In the genomic region with DNA sequence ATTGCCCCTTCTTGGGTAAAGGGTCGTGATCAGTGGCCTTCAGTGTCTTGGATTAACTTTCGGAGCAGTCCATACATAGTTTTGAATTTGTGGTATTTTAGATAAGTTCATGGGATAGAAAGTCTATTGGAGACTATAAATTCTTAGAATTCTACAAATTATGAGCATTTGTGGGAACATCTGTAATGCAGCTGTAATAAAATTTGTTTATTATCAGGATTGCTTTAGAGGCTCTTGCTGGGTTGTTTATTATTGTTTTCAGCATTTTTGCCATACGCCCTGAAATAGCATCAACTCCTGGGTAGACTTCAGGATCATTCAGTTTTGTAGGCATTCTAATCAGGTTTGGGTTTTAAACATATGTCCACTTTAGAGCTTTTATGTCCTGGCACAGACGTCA, we compare ENCODE assay signal across 16 cellular contexts. TPM values are rescaled to one million over a fixed set of nuclear protein-coding genes. Genes with fewer than 3 reads are reported as not detected.
A peak's percentile ranks its signal among the peaks of the same experiment; 100 is the strongest.
DNase-seq lines count a peak whose midpoint lies in the region; ATAC-seq and TF ChIP-seq lines count a peak whose summit lies in the region.
"Had no signal": no experiment of that assay in that cellular context is flagged by ENCODE, and none has a peak within 500 bp of the region (broad histone marks: within the 10 kb centered on the region; RNA-seq: fewer than 3 reads in every experiment).

No MANE protein-coding gene starts in this region.

- no peak for TF ChIP-seq POLR2A in gastroesophageal sphincter (IDR thresholded peaks at IDR 0.05)

- H3K4me3 ChIP-seq in SJCRH30 = no peak overlapping the region
- no peak overlapping the region for H3K4me3 ChIP-seq in gastroesophageal sphincter
- H3K4me3 ChIP-seq in smooth muscle cell = no peak overlapping the region
- H3K4me3 ChIP-seq: Peyer's patch, skin epidermis had no signal

- no peak for ATAC-seq in gastroesophageal sphincter
- ATAC-seq in HG02678 (IDR thresholded peaks at IDR 0.05; ENCODE audit: unreplicated experiment) = no peak
- no peak for ATAC-seq in GM21786 (IDR thresholded peaks at IDR 0.05; ENCODE audit: unreplicated experiment)

- 57 to 65% methylated on average over 2 to 4 of the region's 4 CpGs for WGBS in gastroesophageal sphincter (ENCODE audit: low coverage in 1 of 2), 2 donors
- 40% methylated on average over 4 of the region's 4 CpGs for WGBS in smooth muscle cell (ENCODE audit: low lambda C conversion rate)

- H3K27ac ChIP-seq in SJCRH30 (peak overlapping the region; percentile 65), gastroesophageal sphincter (peak overlapping the region in 3 of 4 donors; percentile 24 to 52 (median 51)), smooth muscle cell (ENCODE audit: low read depth) (peak overlapping the region; percentile 89)

- peaks cover 16% of the 10 kb centered on the region for H3F3A ChIP-seq in smooth muscle cell (ENCODE audit: low read depth)

- peaks cover 86% of the 10 kb centered on the region for H3K79me2 ChIP-seq in smooth muscle cell (ENCODE audit: low read depth)

- DNase-seq in EH (ENCODE audit: low read depth) (peak; percentile 69), SJCRH30 (no peak), smooth muscle cell (lab: John Stamatoyannopoulos, UW; ENCODE audit: unreplicated experiment) (no peak), LoVo (ENCODE audit: low spot score) (no peak)
- no peak for DNase-seq in activated CD4-positive, alpha-beta T cell treated with anti-CD3 and anti-CD28 coated beads for 1 hour
- DNase-seq: activated B cell treated with CpG ODN at 0.5 μM for 24 hours; activated CD8-positive, alpha-beta memory T cell treated with anti-CD3 and anti-CD28 coated beads, Interleukin-2, amount 50 U/mL, for 4 hours; cerebellar nuclear complex; H9; Karpas-422; NCI-H524 treated with DMSO at 0.1 percent for 48 hours; Peyer's patch had no signal

- peak overlapping the region; percentile 25 for H3K9ac ChIP-seq in smooth muscle cell (ENCODE audit: low read depth)

- H3K4me1 ChIP-seq in SJCRH30 = peaks cover 14% of the 10 kb centered on the region
- peaks cover 29 to 95% (median 31%) of the 10 kb centered on the region in 3 donors for H3K4me1 ChIP-seq in gastroesophageal sphincter
- peaks cover 39% of the 10 kb centered on the region for H3K4me1 ChIP-seq in smooth muscle cell (ENCODE audit: low read depth)

- H3K4me2 ChIP-seq in smooth muscle cell = peak overlapping the region; percentile 75

- no peak for TF ChIP-seq EP300 in gastroesophageal sphincter (IDR thresholded peaks at IDR 0.05)

- H2AFZ ChIP-seq in smooth muscle cell (ENCODE audit: low read depth) = no peak overlapping the region

- peaks cover 90% of the 10 kb centered on the region for H4K20me1 ChIP-seq in smooth muscle cell (ENCODE audit: low read depth)

- H3K27me3 ChIP-seq in SJCRH30 (no peaks in the 10 kb centered on the region), gastroesophageal sphincter (no peaks in the 10 kb centered on the region), smooth muscle cell (ENCODE audit: low read depth) (no peaks in the 10 kb centered on the region)
- H3K27me3 ChIP-seq: Peyer's patch had no signal

- H3K36me3 ChIP-seq in SJCRH30 (peaks cover 2% of the 10 kb centered on the region; the same call in 1 of the 2 replicates), gastroesophageal sphincter (peaks cover 0 to 7% of the 10 kb centered on the region in 2 donors), smooth muscle cell (ENCODE audit: low read depth) (no peaks in the 10 kb centered on the region)
- H3K36me3 ChIP-seq: Peyer's patch had no signal

- TF ChIP-seq CTCF in gastroesophageal sphincter (IDR thresholded peaks at IDR 0.05) (no peak), smooth muscle cell (IDR thresholded peaks at IDR 0.05; ENCODE audit: borderline replicate concordance, insufficient read depth, poor library complexity, severe bottlenecking) (no peak)

- H3K9me3 ChIP-seq in SJCRH30 (replicated peaks) = no peaks in the 10 kb centered on the region
- H3K9me3 ChIP-seq in gastroesophageal sphincter = no peaks in the 10 kb centered on the region
- H3K9me3 ChIP-seq in smooth muscle cell (replicated peaks; ENCODE audit: low read depth) = no peaks in the 10 kb centered on the region
- H3K9me3 ChIP-seq: Peyer's patch had no signal

RNA-seq across cellular contexts. Expression of a gene that starts 16.1 kb away (rescaled TPM):
- 122 and 123 TPM in 2 replicates for total RNA-seq in SJCRH30 (2014; rRNA removed; shearing (Covaris generic))
- 100 to 1,000 TPM; 363 to 528 (median 514) TPM for total RNA-seq in gastroesophageal sphincter
- total RNA-seq in smooth muscle cell = 137 and 156 TPM in 2 replicates
- 64.9 and 71.0 TPM in 2 replicates for polyA plus RNA-seq in smooth muscle cell
